In the genomic region with DNA sequence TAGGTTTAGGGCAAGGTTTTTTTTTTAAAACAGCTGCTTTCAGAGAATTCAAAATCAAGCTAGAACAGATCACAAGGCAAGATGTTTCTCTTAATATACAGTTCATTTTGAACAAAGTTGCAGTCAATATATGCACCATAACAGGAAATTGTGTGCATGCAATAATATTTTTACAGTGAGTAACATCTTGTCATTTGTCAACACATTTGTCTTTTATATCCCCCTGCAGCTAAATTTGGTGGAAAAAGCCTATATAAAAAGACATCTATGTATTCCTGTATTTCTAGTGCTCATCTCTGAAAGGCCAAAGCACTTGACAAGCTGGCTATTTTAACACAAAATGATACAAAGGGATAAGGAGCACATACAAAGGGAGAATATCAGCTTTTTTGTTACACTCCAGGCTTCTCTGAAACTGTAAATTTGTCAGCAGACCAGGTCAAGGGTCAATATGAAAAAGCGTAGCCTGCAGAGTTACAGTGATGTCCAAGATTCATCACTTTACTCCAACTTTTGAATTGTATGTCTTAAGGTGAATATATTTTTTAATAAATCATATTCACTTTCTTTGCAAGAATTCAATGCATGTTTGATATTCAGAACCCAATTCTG, we compare ENCODE assay signal across 24 cellular contexts.
DNase-seq lines count a peak whose midpoint lies in the region; ATAC-seq, FAIRE-seq and TF ChIP-seq lines count a peak whose summit lies in the region.
"Had no signal": no experiment of that assay in that cellular context is flagged by ENCODE, and none has a peak within 500 bp of the region (broad histone marks: within the 10 kb centered on the region; RNA-seq: fewer than 3 reads in every experiment).

No MANE protein-coding gene starts in this region.

- H3K27ac ChIP-seq in HEK293 (ENCODE audit: extremely low read depth, low read depth, low read length) (no peak overlapping the region), K562 (ENCODE audit: extremely low read depth, low read depth, low read length) (no peak overlapping the region), right cardiac atrium (ENCODE audit: low read length) (peak overlapping the region; percentile 37), tibial artery (peak overlapping the region; percentile 77 to 79)

- H3K9me3 ChIP-seq in HEK293 (ENCODE audit: control insufficient read depth, insufficient read depth, low read depth, low read length) (no peaks in the 10 kb centered on the region), K562 (replicated peaks; ENCODE audit: control insufficient read depth, insufficient read depth, low read depth, low read length) (no peaks in the 10 kb centered on the region), right cardiac atrium (ENCODE audit: control insufficient read depth, low read length) (no peaks in the 10 kb centered on the region), tibial artery (no peaks in the 10 kb centered on the region)
- H3K9me3 ChIP-seq: thyroid gland had no signal

- POLR2A ChIA-PET in HEK293 (lab: Yijun Ruan, JAX), result no interaction called here
- POLR2A ChIA-PET in K562 (lab: Yijun Ruan, JAX), result no interaction called here

- DNase-seq in K562 (ENCODE audit: extremely low read depth in 1 of 4, low spot score in 3 of 4) (no peak), right cardiac atrium (no peak), tibial artery (no peak), SW480 (ENCODE audit: low spot score) (no peak), D341Med (ENCODE audit: low spot score) (no peak)
- DNase-seq: activated CD4-positive, alpha-beta memory T cell treated with anti-CD3 and anti-CD28 coated beads for 36 hours; activated T-cell treated with anti-CD3 and anti-CD28 coated beads, Interleukin-2, amount 50 U/mL, for 1 hour; AML-193; cerebellar nuclear complex; DMS79 treated with DMSO at 0.1 percent for 48 hours; effector memory CD8-positive, alpha-beta T cell; hypothalamus; kidney; mesendoderm; NCI-H1417; NCI-H2107; NCI-H510A; T-helper 9 cell; thyroid gland had no signal

- CTCF ChIA-PET in HEK293 (lab: Yijun Ruan, JAX) (no interaction called here), K562 (lab: Yijun Ruan, JAX; ENCODE audit: low intra/inter-chr PET ratio) (no interaction called here)

- ATAC-seq in K562 (no peak), right cardiac atrium (no peak), HG03442 (IDR thresholded peaks at IDR 0.05; ENCODE audit: unreplicated experiment) (no peak)
- ATAC-seq: effector memory CD8-positive, alpha-beta T cell; natural killer cell treated with Interleukin-12 subunit alpha and Interleukin-12 subunit beta and Interleukin-15 and Interleukin-18, amount 100 ng/mL, for 72 hours; stimulated activated memory B cell treated with anti-CD40 and anti-IgM and Interleukin-4, amounts not matched to agents 10 μg/mL and 1 μg/mL and 100 μg/mL, for 72 hours; WTC11 had no signal

- H3K36me3 ChIP-seq in HEK293 (ENCODE audit: control insufficient read depth in 2 of 2, insufficient read depth in 1 of 2, low read length in 2 of 2) (no peaks in the 10 kb centered on the region), K562 (ENCODE audit: control insufficient read depth, insufficient read depth, low read length) (no peaks in the 10 kb centered on the region), tibial artery (no peaks in the 10 kb centered on the region)
- H3K36me3 ChIP-seq: thyroid gland had no signal

- no peak overlapping the region for H2AFZ ChIP-seq in K562 (ENCODE audit: low read depth, low read length)

- no peak for TF ChIP-seq CTCF in HEK293 (tag by site-specific recombination; IDR thresholded peaks at IDR 0.05)
- no peak for TF ChIP-seq CTCF in K562 (IDR thresholded peaks at IDR 0.05 in 2 of 3, conservative IDR thresholded peaks at IDR 0.05 in 1 of 3; ENCODE audit: insufficient read depth in 2 of 3, low read depth in 1 of 3, low read length in 3 of 3)
- no peak for TF ChIP-seq CTCF in tibial artery (IDR thresholded peaks at IDR 0.05)

- H3K9me1 ChIP-seq in K562 (ENCODE audit: control insufficient read depth, insufficient read depth, low read length), result no peaks in the 10 kb centered on the region

- in situ Hi-C loops in K562 (cut with MboI), result no loop called here

- TF ChIP-seq RAD21 in K562 (CRISPR knock-in tag; conservative IDR thresholded peaks at IDR 0.05 in 1 of 2, IDR thresholded peaks at IDR 0.05 in 1 of 2), result no peak

- no peak for TF ChIP-seq EP300 in K562 (IDR thresholded peaks at IDR 0.05; ENCODE audit: low read length)

- no peak for TF ChIP-seq POLR2A in K562 (conservative IDR thresholded peaks at IDR 0.05)

- 11% methylated on average over 1 of the region's 1 CpG for whole genome bisulfite sequencing in K562 (ENCODE audit: insufficient coverage, low coverage, missing lambda C conversion rate)
- 63% methylated on average over 1 of the region's 1 CpG for WGBS in right cardiac atrium

- no peak overlapping the region for H3K9ac ChIP-seq in K562 (ENCODE audit: insufficient read depth in 1 of 2, low read depth in 2 of 2, low read length in 2 of 2)

- H3K4me3 ChIP-seq in HEK293 (ENCODE audit: low read depth, low read length) (no peak overlapping the region), K562 (no peak overlapping the region), right cardiac atrium (ENCODE audit: low read length) (no peak overlapping the region), tibial artery (no peak overlapping the region)
- H3K4me3 ChIP-seq: thyroid gland had no signal

- intact Hi-C loops in K562 (cut with micrococcal nuclease), result no loop called here
- intact Hi-C loops in right cardiac atrium (cut with DNase I), result no loop called here
- intact Hi-C loops in tibial artery (cut with DNase I; ENCODE audit: low total_unique reads), result no loop called here

- H4K20me1 ChIP-seq in K562 (replicated peaks; ENCODE audit: control insufficient read depth, insufficient read depth, low read length), result no peaks in the 10 kb centered on the region

- no peaks in the 10 kb centered on the region for H3K27me3 ChIP-seq in K562 (ENCODE audit: control insufficient read depth in 2 of 2, insufficient read depth in 2 of 2, low read length in 2 of 2)
- no peaks in the 10 kb centered on the region for H3K27me3 ChIP-seq in right cardiac atrium (ENCODE audit: control insufficient read depth, insufficient read depth)
- H3K27me3 ChIP-seq in tibial artery, result no peaks in the 10 kb centered on the region
- H3K27me3 ChIP-seq: thyroid gland had no signal

- no peaks in the 10 kb centered on the region for H3K4me1 ChIP-seq in HEK293 (ENCODE audit: control insufficient read depth, insufficient read depth, low read length)
- peaks cover 0 to 15% of the 10 kb centered on the region in 2 experiments; a peak in 3 of 5 replicates for H3K4me1 ChIP-seq in K562 (replicated peaks in 1 of 2; ENCODE audit: control insufficient read depth in 2 of 2, insufficient read depth in 2 of 2, low read length in 2 of 2)
- peaks cover 5% of the 10 kb centered on the region for H3K4me1 ChIP-seq in right cardiac atrium (ENCODE audit: control insufficient read depth, insufficient read depth, low read length)
- H3K4me1 ChIP-seq in tibial artery, result peaks cover 0 to 56% (median 26%) of the 10 kb centered on the region in 4 donors

- FAIRE-seq in K562 (lab: Jason Lieb, UNC), result no peak
- FAIRE-seq: kidney had no signal

- no TSS peak for BruUV-seq in K562 (replicated peaks; lab: Mats Ljungman, UMichigan)

- H3K79me2 ChIP-seq in K562 (ENCODE audit: control insufficient read depth, insufficient read depth, low read length), result no peaks in the 10 kb centered on the region

- no peak overlapping the region for H3K4me2 ChIP-seq in K562 (ENCODE audit: insufficient read depth, low read length)

TF ChIP-seq in HEK293, 187 proteins besides CTCF, POLR2A, EP300 and RAD21:
- TF ChIP-seq, protein P1, sequence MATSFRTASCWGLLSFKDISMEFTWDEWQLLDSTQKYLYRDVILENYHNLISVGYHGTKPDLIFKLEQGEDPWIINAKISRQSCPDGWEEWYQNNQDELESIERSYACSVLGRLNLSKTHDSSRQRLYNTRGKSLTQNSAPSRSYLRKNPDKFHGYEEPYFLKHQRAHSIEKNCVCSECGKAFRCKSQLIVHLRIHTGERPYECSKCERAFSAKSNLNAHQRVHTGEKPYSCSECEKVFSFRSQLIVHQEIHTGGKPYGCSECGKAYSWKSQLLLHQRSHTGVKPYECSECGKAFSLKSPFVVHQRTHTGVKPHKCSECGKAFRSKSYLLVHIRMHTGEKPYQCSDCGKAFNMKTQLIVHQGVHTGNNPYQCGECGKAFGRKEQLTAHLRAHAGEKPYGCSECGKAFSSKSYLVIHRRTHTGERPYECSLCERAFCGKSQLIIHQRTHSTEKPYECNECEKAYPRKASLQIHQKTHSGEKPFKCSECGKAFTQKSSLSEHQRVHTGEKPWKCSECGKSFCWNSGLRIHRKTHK (tag by site-specific recombination; IDR thresholded peaks at IDR 0.05), result peak; percentile 32; the same call in 1 of the 2 replicates
- no peak for TF ChIP-seq ZNF561 (tag by site-specific recombination; IDR thresholded peaks at IDR 0.05; ENCODE audit: borderline replicate concordance)

TF ChIP-seq in K562, 482 proteins besides CTCF, POLR2A, EP300 and RAD21 (continues in another document):
- no peak for TF ChIP-seq ZNF23 (CRISPR knock-in tag; IDR thresholded peaks at IDR 0.05)
- TF ChIP-seq, protein P2, sequence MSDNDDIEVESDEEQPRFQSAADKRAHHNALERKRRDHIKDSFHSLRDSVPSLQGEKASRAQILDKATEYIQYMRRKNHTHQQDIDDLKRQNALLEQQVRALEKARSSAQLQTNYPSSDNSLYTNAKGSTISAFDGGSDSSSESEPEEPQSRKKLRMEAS (CRISPR knock-in tag; IDR thresholded peaks at IDR 0.05), result no peak
- TF ChIP-seq NR2C1 (IDR thresholded peaks at IDR 0.05), result 0 out of 2 replicates have a peak, but pooled peaks have one; percentile 23
- TF ChIP-seq NR2C1 (tag; IDR thresholded peaks at IDR 0.05), result peak; percentile 65
- no peak for TF ChIP-seq NCOA4 (IDR thresholded peaks at IDR 0.05; ENCODE audit: partially characterized antibody)
- TF ChIP-seq, protein P3, sequence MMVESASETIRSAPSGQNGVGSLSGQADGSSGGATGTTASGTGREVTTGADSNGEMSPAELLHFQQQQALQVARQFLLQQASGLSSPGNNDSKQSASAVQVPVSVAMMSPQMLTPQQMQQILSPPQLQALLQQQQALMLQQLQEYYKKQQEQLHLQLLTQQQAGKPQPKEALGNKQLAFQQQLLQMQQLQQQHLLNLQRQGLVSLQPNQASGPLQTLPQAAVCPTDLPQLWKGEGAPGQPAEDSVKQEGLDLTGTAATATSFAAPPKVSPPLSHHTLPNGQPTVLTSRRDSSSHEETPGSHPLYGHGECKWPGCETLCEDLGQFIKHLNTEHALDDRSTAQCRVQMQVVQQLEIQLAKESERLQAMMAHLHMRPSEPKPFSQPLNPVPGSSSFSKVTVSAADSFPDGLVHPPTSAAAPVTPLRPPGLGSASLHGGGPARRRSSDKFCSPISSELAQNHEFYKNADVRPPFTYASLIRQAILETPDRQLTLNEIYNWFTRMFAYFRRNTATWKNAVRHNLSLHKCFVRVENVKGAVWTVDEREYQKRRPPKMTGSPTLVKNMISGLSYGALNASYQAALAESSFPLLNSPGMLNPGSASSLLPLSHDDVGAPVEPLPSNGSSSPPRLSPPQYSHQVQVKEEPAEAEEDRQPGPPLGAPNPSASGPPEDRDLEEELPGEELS (CRISPR knock-in tag; IDR thresholded peaks at IDR 0.05; ENCODE audit: borderline replicate concordance), result no peak
- TF ChIP-seq KLF13 (tag; IDR thresholded peaks at IDR 0.05; ENCODE audit: borderline replicate concordance, low read depth), result no peak

Comparison
In these comparisons a context has a peak if more than half of its experiments do, and no peak if none do; other contexts are left out.
1. H3K27ac ChIP-seq: peak in right cardiac atrium (single experiment) and tibial artery (2 of 2); none in HEK293 (single experiment) and K562 (single experiment).